In the genomic region with DNA sequence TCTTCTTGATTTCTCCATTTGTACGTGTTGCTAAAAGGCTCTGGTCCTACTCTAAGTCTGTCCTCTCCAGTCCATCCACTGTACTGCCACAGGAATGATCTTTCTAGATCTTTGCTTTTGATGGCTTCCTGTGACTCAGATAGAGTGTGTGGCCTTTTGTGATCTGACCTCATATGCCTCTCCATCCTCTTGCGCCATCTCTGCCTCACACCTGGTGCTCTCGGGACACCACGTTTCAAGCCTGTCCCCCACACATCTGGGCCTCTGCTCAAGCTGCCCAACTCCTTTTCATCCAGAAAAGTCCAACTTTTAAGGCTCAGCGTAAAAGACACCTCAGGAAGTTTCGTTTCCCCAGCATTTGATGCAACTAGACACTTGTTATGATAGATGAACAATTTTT, we compare ENCODE assay signal across 1 cellular context.
TF ChIP-seq lines count a peak whose summit lies in the region.

No MANE protein-coding gene starts in this region.

TF ChIP-seq in K562, 482 proteins besides CTCF, POLR2A, EP300 and RAD21 (continued from another document and continues in another):
- TF ChIP-seq, protein P1, sequence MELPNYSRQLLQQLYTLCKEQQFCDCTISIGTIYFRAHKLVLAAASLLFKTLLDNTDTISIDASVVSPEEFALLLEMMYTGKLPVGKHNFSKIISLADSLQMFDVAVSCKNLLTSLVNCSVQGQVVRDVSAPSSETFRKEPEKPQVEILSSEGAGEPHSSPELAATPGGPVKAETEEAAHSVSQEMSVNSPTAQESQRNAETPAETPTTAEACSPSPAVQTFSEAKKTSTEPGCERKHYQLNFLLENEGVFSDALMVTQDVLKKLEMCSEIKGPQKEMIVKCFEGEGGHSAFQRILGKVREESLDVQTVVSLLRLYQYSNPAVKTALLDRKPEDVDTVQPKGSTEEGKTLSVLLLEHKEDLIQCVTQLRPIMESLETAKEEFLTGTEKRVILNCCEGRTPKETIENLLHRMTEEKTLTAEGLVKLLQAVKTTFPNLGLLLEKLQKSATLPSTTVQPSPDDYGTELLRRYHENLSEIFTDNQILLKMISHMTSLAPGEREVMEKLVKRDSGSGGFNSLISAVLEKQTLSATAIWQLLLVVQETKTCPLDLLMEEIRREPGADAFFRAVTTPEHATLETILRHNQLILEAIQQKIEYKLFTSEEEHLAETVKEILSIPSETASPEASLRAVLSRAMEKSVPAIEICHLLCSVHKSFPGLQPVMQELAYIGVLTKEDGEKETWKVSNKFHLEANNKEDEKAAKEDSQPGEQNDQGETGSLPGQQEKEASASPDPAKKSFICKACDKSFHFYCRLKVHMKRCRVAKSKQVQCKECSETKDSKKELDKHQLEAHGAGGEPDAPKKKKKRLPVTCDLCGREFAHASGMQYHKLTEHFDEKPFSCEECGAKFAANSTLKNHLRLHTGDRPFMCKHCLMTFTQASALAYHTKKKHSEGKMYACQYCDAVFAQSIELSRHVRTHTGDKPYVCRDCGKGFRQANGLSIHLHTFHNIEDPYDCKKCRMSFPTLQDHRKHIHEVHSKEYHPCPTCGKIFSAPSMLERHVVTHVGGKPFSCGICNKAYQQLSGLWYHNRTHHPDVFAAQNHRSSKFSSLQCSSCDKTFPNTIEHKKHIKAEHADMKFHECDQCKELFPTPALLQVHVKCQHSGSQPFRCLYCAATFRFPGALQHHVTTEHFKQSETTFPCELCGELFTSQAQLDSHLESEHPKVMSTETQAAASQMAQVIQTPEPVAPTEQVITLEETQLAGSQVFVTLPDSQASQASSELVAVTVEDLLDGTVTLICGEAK (IDR thresholded peaks at IDR 0.05), result no peak
- TF ChIP-seq, protein P1 (CRISPR knock-in tag; IDR thresholded peaks at IDR 0.05), result no peak
- no peak for TF ChIP-seq SMARCA5 (IDR thresholded peaks at IDR 0.05)
- no peak for TF ChIP-seq SIRT6 (IDR thresholded peaks at IDR 0.05; ENCODE audit: low read depth, low read length)
- TF ChIP-seq GTF2E2 (tag; IDR thresholded peaks at IDR 0.05), result no peak
- no peak for TF ChIP-seq HNRNPK (IDR thresholded peaks at IDR 0.05; ENCODE audit: low read depth, low read length, poor library complexity, severe bottlenecking)
- TF ChIP-seq FOSL1 (tag; conservative IDR thresholded peaks at IDR 0.05), result peak; percentile 53
- peak; percentile 30; the same call in 1 of the 2 replicates for TF ChIP-seq ETV1 (tag; conservative IDR thresholded peaks at IDR 0.05; ENCODE audit: low read depth)
- no peak for TF ChIP-seq ZNF165 (CRISPR knock-in tag; IDR thresholded peaks at IDR 0.05; ENCODE audit: borderline replicate concordance)
- peak; percentile 76 for TF ChIP-seq CEBPB (tag; IDR thresholded peaks at IDR 0.05)
- TF ChIP-seq ZNF695 (CRISPR knock-in tag; IDR thresholded peaks at IDR 0.05), result no peak
- no peak for TF ChIP-seq ZNF668 (CRISPR knock-in tag; IDR thresholded peaks at IDR 0.05)
- no peak for TF ChIP-seq E2F8 (IDR thresholded peaks at IDR 0.05; ENCODE audit: low read depth, partially characterized antibody)
- no peak for TF ChIP-seq RBM14 (IDR thresholded peaks at IDR 0.05; ENCODE audit: borderline replicate concordance, insufficient read depth, low read depth, low read length)
- no peak for TF ChIP-seq ZNF253 (CRISPR knock-in tag; conservative IDR thresholded peaks at IDR 0.05)
- no peak for TF ChIP-seq ZNF282 (CRISPR knock-in tag; IDR thresholded peaks at IDR 0.05)
- 0 out of 2 replicates have a peak, but pooled peaks have one; percentile 14 for TF ChIP-seq CTBP1 (IDR thresholded peaks at IDR 0.05; ENCODE audit: borderline replicate concordance)
- TF ChIP-seq CBFA2T3 (IDR thresholded peaks at IDR 0.05), result peak; percentile 40
- no peak for TF ChIP-seq TCF3 (CRISPR knock-in tag; IDR thresholded peaks at IDR 0.05)
- TF ChIP-seq NR2F6 (CRISPR knock-in tag; IDR thresholded peaks at IDR 0.05), result no peak
- no peak for TF ChIP-seq EGR1 (conservative IDR thresholded peaks at IDR 0.05)
- no peak for TF ChIP-seq NONO (IDR thresholded peaks at IDR 0.05; ENCODE audit: low read depth in 2 of 2, low read length in 1 of 2)
- no peak for TF ChIP-seq ZNF584 (CRISPR knock-in tag; IDR thresholded peaks at IDR 0.05; ENCODE audit: low read depth)
- TF ChIP-seq NCOA2 (IDR thresholded peaks at IDR 0.05; ENCODE audit: partially characterized antibody in 2 of 2), result no peak
- no peak for TF ChIP-seq NR0B1 (IDR thresholded peaks at IDR 0.05; ENCODE audit: partially characterized antibody)
- TF ChIP-seq SIN3B (IDR thresholded peaks at IDR 0.05; ENCODE audit: low read depth), result no peak
- no peak for TF ChIP-seq CLOCK (CRISPR knock-in tag; IDR thresholded peaks at IDR 0.05; ENCODE audit: borderline replicate concordance)
- no peak for TF ChIP-seq SLC30A9 (CRISPR knock-in tag; IDR thresholded peaks at IDR 0.05)
- TF ChIP-seq PURB (CRISPR knock-in tag; IDR thresholded peaks at IDR 0.05; ENCODE audit: low read depth), result no peak
- TF ChIP-seq, protein P2, sequence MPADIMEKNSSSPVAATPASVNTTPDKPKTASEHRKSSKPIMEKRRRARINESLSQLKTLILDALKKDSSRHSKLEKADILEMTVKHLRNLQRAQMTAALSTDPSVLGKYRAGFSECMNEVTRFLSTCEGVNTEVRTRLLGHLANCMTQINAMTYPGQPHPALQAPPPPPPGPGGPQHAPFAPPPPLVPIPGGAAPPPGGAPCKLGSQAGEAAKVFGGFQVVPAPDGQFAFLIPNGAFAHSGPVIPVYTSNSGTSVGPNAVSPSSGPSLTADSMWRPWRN (IDR thresholded peaks at IDR 0.05; ENCODE audit: low read depth), result no peak
- no peak for TF ChIP-seq FOXJ3 (CRISPR knock-in tag; IDR thresholded peaks at IDR 0.05)
- TF ChIP-seq, protein P3, sequence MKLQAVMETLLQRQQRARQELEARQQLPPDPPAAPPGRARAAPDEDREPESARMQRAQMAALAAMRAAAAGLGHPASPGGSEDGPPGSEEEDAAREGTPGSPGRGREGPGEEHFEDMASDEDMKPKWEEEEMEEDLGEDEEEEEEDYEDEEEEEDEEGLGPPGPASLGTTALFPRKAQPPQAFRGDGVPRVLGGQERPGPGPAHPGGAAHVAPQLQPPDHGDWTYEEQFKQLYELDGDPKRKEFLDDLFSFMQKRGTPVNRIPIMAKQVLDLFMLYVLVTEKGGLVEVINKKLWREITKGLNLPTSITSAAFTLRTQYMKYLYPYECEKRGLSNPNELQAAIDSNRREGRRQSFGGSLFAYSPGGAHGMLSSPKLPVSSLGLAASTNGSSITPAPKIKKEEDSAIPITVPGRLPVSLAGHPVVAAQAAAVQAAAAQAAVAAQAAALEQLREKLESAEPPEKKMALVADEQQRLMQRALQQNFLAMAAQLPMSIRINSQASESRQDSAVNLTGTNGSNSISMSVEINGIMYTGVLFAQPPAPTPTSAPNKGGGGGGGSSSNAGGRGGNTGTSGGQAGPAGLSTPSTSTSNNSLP (IDR thresholded peaks at IDR 0.05; ENCODE audit: borderline replicate concordance, low read depth, low read length), result no peak
- TF ChIP-seq CREB1 (IDR thresholded peaks at IDR 0.05), result no peak
- no peak for TF ChIP-seq CREB1 (CRISPR knock-in tag; IDR thresholded peaks at IDR 0.05)
- TF ChIP-seq CHCHD3 (CRISPR knock-in tag; IDR thresholded peaks at IDR 0.05), result no peak
- TF ChIP-seq RBM15 (IDR thresholded peaks at IDR 0.05; ENCODE audit: insufficient read depth, low read length), result no peak
- TF ChIP-seq EZH2 (IDR thresholded peaks at IDR 0.05; ENCODE audit: borderline replicate concordance, low read depth, low read length), result no peak
- TF ChIP-seq ATF3 (IDR thresholded peaks at IDR 0.05), result peak; percentile 13; the same call in 1 of the 2 replicates
- no peak for TF ChIP-seq ATF3 (CRISPR knock-in tag; conservative IDR thresholded peaks at IDR 0.05)
- TF ChIP-seq NELFE (IDR thresholded peaks at IDR 0.05; ENCODE audit: insufficient read depth, insufficient read length), result no peak
- no peak for TF ChIP-seq RFX5 (IDR thresholded peaks at IDR 0.05; ENCODE audit: low read depth, low read length)
- TF ChIP-seq IFI16 (CRISPR knock-in tag; IDR thresholded peaks at IDR 0.05), result no peak
- TF ChIP-seq ZEB2 (IDR thresholded peaks at IDR 0.05), result 0 out of 2 replicates have a peak, but pooled peaks have one; percentile 16
- no peak for TF ChIP-seq TCF15 (CRISPR knock-in tag; IDR thresholded peaks at IDR 0.05)
- TF ChIP-seq CEBPG (CRISPR knock-in tag; IDR thresholded peaks at IDR 0.05), result no peak
- 0 out of 4 replicates have a peak, but pooled peaks of 1 of the 2 experiments have one; percentile 31 for TF ChIP-seq CEBPG (tag; conservative IDR thresholded peaks at IDR 0.05 in 1 of 2, IDR thresholded peaks at IDR 0.05 in 1 of 2)
- no peak for TF ChIP-seq NFIX (CRISPR knock-in tag; IDR thresholded peaks at IDR 0.05; ENCODE audit: low read depth)
